In genomic region chr7:100325671-100326070, GRCh38 we compare ENCODE assay signal across 14 cellular contexts. TPM values are rescaled to one million over a fixed set of nuclear protein-coding genes. Genes with fewer than 3 reads are reported as not detected.
A peak's percentile ranks its signal among the peaks of the same experiment; 100 is the strongest.
DNase-seq lines count a peak whose midpoint lies in the region; ATAC-seq, FAIRE-seq and TF ChIP-seq lines count a peak whose summit lies in the region.
"Not testable (repeated sequence)": the region's sequence is repeated elsewhere in the genome, so short reads cannot be mapped to it uniquely, and the experiment has no call there.
"Had no signal": no experiment of that assay in that cellular context is flagged by ENCODE, and none has a peak within 500 bp of the region (broad histone marks: within the 10 kb centered on the region; RNA-seq: fewer than 3 reads in every experiment).

No MANE protein-coding gene starts in this region.

- ATAC-seq in activated naive CD4-positive, alpha-beta T cell treated with anti-CD3 and anti-CD28 coated beads, Interleukin-2, amount 50 U/mL, for 72 hours = not testable (repeated sequence)

- not testable (repeated sequence) for H3K9ac ChIP-seq in astrocyte (ENCODE audit: low read length)

- H3K4me3 ChIP-seq in astrocyte (ENCODE audit: insufficient read depth, low read depth, low read length) = not testable (repeated sequence)

- H4K20me1 ChIP-seq in astrocyte (ENCODE audit: insufficient read depth, low read length) = not testable (repeated sequence)

- intact Hi-C loops in activated CD4-positive, alpha-beta T cell treated with anti-CD3 and anti-CD28 coated beads, Interleukin-2, amount 10 ng/mL, durations not matched to agents 24 days and 14 days (cut with micrococcal nuclease) = not testable (repeated sequence)

- H3K4me1 ChIP-seq in astrocyte (ENCODE audit: insufficient read depth, low read length) = not testable (repeated sequence)

- not testable (repeated sequence) for H3K36me3 ChIP-seq in astrocyte (ENCODE audit: insufficient read depth, low read length)

- not testable (repeated sequence) for FAIRE-seq in astrocyte (lab: Jason Lieb, UNC)

- not testable (repeated sequence) for H3K9me3 Mint-ChIP-seq in activated CD4-positive, alpha-beta T cell treated with anti-CD3 and anti-CD28 coated beads, Interleukin-2, amount 10 ng/mL, durations not matched to agents 24 days and 14 days; activated naive CD4-positive, alpha-beta T cell treated with anti-CD3 and anti-CD28 coated beads, Interleukin-2, amount 50 U/mL, for 72 hours; astrocyte (ENCODE audit: unreplicated experiment); endothelial cell (ENCODE audit: unreplicated experiment)

- not testable (repeated sequence) for H3K4me1 Mint-ChIP-seq in activated CD4-positive, alpha-beta T cell treated with anti-CD3 and anti-CD28 coated beads, Interleukin-2, amount 10 ng/mL, durations not matched to agents 24 days and 14 days; astrocyte (ENCODE audit: low read depth, unreplicated experiment)
- peaks cover 13% of the 10 kb centered on the region for H3K4me1 Mint-ChIP-seq in endothelial cell (ENCODE audit: unreplicated experiment)

- H3K27ac Mint-ChIP-seq in activated CD4-positive, alpha-beta T cell treated with anti-CD3 and anti-CD28 coated beads, Interleukin-2, amount 10 ng/mL, durations not matched to agents 24 days and 14 days; astrocyte (ENCODE audit: unreplicated experiment): not testable (repeated sequence)
- H3K27ac Mint-ChIP-seq in activated naive CD4-positive, alpha-beta T cell treated with anti-CD3 and anti-CD28 coated beads, Interleukin-2, amount 50 U/mL, for 72 hours = peak overlapping the region; percentile 15 to 20
- H3K27ac Mint-ChIP-seq in endothelial cell (ENCODE audit: unreplicated experiment) = peak overlapping the region; percentile 65

- H3K36me3 Mint-ChIP-seq in activated CD4-positive, alpha-beta T cell treated with anti-CD3 and anti-CD28 coated beads, Interleukin-2, amount 10 ng/mL, durations not matched to agents 24 days and 14 days (ENCODE audit: low read depth) = peaks cover 35% of the 10 kb centered on the region
- not testable (repeated sequence) for H3K36me3 Mint-ChIP-seq in activated naive CD4-positive, alpha-beta T cell treated with anti-CD3 and anti-CD28 coated beads, Interleukin-2, amount 50 U/mL, for 72 hours
- H3K36me3 Mint-ChIP-seq in astrocyte (ENCODE audit: low read depth, unreplicated experiment) = peaks cover 16% of the 10 kb centered on the region
- H3K36me3 Mint-ChIP-seq in endothelial cell (ENCODE audit: low read depth, unreplicated experiment) = peaks cover 17% of the 10 kb centered on the region

- in situ Hi-C loops in KBM-7 (cut with MboI; ENCODE audit: low pct_unique_long_range_greater_than_20kb, low sequenced_read_pairs) = not testable (repeated sequence)

- H3K9me3 ChIP-seq in astrocyte (ENCODE audit: insufficient read depth, low read depth, low read length) = not testable (repeated sequence)

- not testable (repeated sequence) for H3K27me3 Mint-ChIP-seq in activated CD4-positive, alpha-beta T cell treated with anti-CD3 and anti-CD28 coated beads, Interleukin-2, amount 10 ng/mL, durations not matched to agents 24 days and 14 days; astrocyte (ENCODE audit: low read depth, unreplicated experiment); endothelial cell (ENCODE audit: unreplicated experiment)

- not testable (repeated sequence) for H3K27ac ChIP-seq in astrocyte (ENCODE audit: low read depth, low read length)

- not testable (repeated sequence) for H3K4me2 ChIP-seq in astrocyte (ENCODE audit: low read length)

- DNase-seq in KBM-7 = peak; percentile 15
- DNase-seq in UCSD-AML1 (lab: John Stamatoyannopoulos, UW; ENCODE audit: unreplicated experiment) = peak; percentile 6
- peak; percentile 45 for DNase-seq in activated CD4-positive, alpha-beta T cell treated with anti-CD3 and anti-CD28 coated beads, Interleukin-2, amount 10 ng/mL, durations not matched to agents 24 days and 14 days
- not testable (repeated sequence) for DNase-seq in activated naive CD4-positive, alpha-beta T cell treated with anti-CD3 and anti-CD28 coated beads, Interleukin-2, amount 50 U/mL, for 72 hours (ENCODE audit: low spot score in 2 of 2); astrocyte (ENCODE audit: low read depth); endothelial cell (ENCODE audit: low spot score)
- peak; percentile 82 for DNase-seq in dermis blood vessel endothelial cell
- peak; percentile 57 to 69 for DNase-seq in lung microvascular endothelial cell (ENCODE audit: low read depth in 2 of 2)

- H2AFZ ChIP-seq in astrocyte (ENCODE audit: low read depth, low read length) = not testable (repeated sequence)

- H3K4me3 Mint-ChIP-seq in activated CD4-positive, alpha-beta T cell treated with anti-CD3 and anti-CD28 coated beads, Interleukin-2, amount 10 ng/mL, durations not matched to agents 24 days and 14 days; endothelial cell (ENCODE audit: unreplicated experiment): not testable (repeated sequence)
- H3K4me3 Mint-ChIP-seq in astrocyte (ENCODE audit: unreplicated experiment) = peak overlapping the region; percentile 11

- H3K79me2 ChIP-seq in astrocyte (ENCODE audit: insufficient read depth, low read length) = not testable (repeated sequence)

- not testable (repeated sequence) for TF ChIP-seq CTCF in astrocyte (IDR thresholded peaks at IDR 0.05; ENCODE audit: insufficient read depth, low read depth, low read length); endothelial cell (IDR thresholded peaks at IDR 0.05; ENCODE audit: unreplicated experiment)

- H3K27me3 ChIP-seq in astrocyte (ENCODE audit: insufficient read depth, low read length) = not testable (repeated sequence)

RNA-seq across cellular contexts. Expression of gene SPDYE3, which starts 18.2 kb away (rescaled TPM):
- total RNA-seq in activated CD4-positive, alpha-beta T cell treated with anti-CD3 and anti-CD28 coated beads, Interleukin-2, amount 10 ng/mL, durations not matched to agents 24 days and 14 days = not detected in 2 replicates
- total RNA-seq in activated naive CD4-positive, alpha-beta T cell treated with anti-CD3 and anti-CD28 coated beads, Interleukin-2, amount 50 U/mL, for 72 hours = not detected
- total RNA-seq in astrocyte (not detected in 2 replicates), dermis blood vessel endothelial cell (not detected in 2 replicates), endothelial cell (ENCODE audit: unreplicated experiment) (not detected), lung microvascular endothelial cell (not detected in 2 replicates)
- total RNA-seq: A172; B cell; Caco-2; Calu3; CD4-positive, alpha-beta T cell; CD8-positive, alpha-beta T cell had no signal

RNA-seq across cellular contexts. Expression of gene PILRB, which starts 32.2 kb away (rescaled TPM):
- total RNA-seq in activated CD4-positive, alpha-beta T cell treated with anti-CD3 and anti-CD28 coated beads, Interleukin-2, amount 10 ng/mL, durations not matched to agents 24 days and 14 days = 74.6 and 78.3 TPM in 2 replicates
- 100 to 1,000 TPM in 1 of 2 donors, 10 to 100 TPM in 1; 41.0 to 103 TPM for total RNA-seq in activated naive CD4-positive, alpha-beta T cell treated with anti-CD3 and anti-CD28 coated beads, Interleukin-2, amount 50 U/mL, for 72 hours
- total RNA-seq in astrocyte = 19.9 and 21.1 TPM in 2 replicates
- 11.6 and 17.0 TPM in 2 replicates for total RNA-seq in dermis blood vessel endothelial cell
- 40.1 TPM for total RNA-seq in endothelial cell (ENCODE audit: unreplicated experiment)
- total RNA-seq in lung microvascular endothelial cell = 5.2 and 21.6 TPM in 2 replicates

RNA-seq across cellular contexts. Expression of gene PILRA, which starts 47.6 kb away (rescaled TPM):
- total RNA-seq in activated CD4-positive, alpha-beta T cell treated with anti-CD3 and anti-CD28 coated beads, Interleukin-2, amount 10 ng/mL, durations not matched to agents 24 days and 14 days = 9.8 and 11.6 TPM in 2 replicates
- total RNA-seq in activated naive CD4-positive, alpha-beta T cell treated with anti-CD3 and anti-CD28 coated beads, Interleukin-2, amount 50 U/mL, for 72 hours = 10 to 100 TPM in 1 of 2 donors, under 1 TPM in 1; 0.84 to 11.5 TPM
- total RNA-seq in astrocyte = 2.3 and 3.0 TPM in 2 replicates
- 0.68 TPM in 1 of 2 replicates, not detected in the other for total RNA-seq in dermis blood vessel endothelial cell
- total RNA-seq in endothelial cell (ENCODE audit: unreplicated experiment) = 4.2 TPM
- total RNA-seq in lung microvascular endothelial cell = 0.20 and 0.22 TPM in 2 replicates
- total RNA-seq: A172 had no signal
